ENCODE assay signal across 25 cellular contexts in the genomic region with DNA sequence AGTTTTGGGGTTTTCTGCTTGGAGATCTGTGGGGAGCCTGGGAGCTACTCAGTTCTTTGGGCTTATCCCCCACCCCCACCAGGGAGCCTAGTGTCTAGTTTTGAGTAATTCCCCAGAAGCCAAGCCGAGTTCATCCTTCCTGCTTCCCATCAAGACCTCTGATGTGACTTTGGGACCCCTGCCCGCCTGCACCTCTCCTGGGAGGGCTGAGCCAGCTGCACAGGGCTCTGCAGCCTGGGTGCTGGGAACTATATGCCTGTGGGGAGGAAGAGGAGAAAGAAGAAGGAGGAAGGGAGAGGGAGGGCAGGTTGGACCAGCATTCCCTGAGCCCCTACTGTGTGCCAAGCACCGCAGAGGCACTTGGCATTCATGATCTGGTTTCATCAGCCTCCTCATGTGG.
A peak's percentile ranks its signal among the peaks of the same experiment; 100 is the strongest.
DNase-seq lines count a peak whose midpoint lies in the region; ATAC-seq and TF ChIP-seq lines count a peak whose summit lies in the region.
"Had no signal": no experiment of that assay in that cellular context is flagged by ENCODE, and none has a peak within 500 bp of the region (broad histone marks: within the 10 kb centered on the region; RNA-seq: fewer than 3 reads in every experiment).

No MANE protein-coding gene starts in this region.

- ATAC-seq in left ventricle myocardium superior (no peak), GM21723 (IDR thresholded peaks at IDR 0.05; ENCODE audit: unreplicated experiment) (no peak)
- ATAC-seq: GM12878 had no signal

- no peak overlapping the region for H3K27ac ChIP-seq in sigmoid colon
- H3K27ac ChIP-seq: BLaER1 had no signal

- H3K27me3 ChIP-seq in sigmoid colon, result no peaks in the 10 kb centered on the region
- H3K27me3 ChIP-seq: BE2C, BLaER1 had no signal

- no peak for TF ChIP-seq POLR2A in sigmoid colon (IDR thresholded peaks at IDR 0.05)

- WGBS in sigmoid colon, 2 donors, result 54 to 70% methylated on average over 3 of the region's 3 CpGs

- no peaks in the 10 kb centered on the region for H3K36me3 Mint-ChIP-seq in nephron (ENCODE audit: low read depth)
- H3K36me3 Mint-ChIP-seq: CD14-positive monocyte; CD4-positive, alpha-beta memory T cell; CD4-positive, CD25-positive, alpha-beta regulatory T cell had no signal

- H3K4me3 Mint-ChIP-seq in nephron, result no peak overlapping the region
- H3K4me3 Mint-ChIP-seq: CD14-positive monocyte; CD4-positive, alpha-beta memory T cell; CD4-positive, CD25-positive, alpha-beta regulatory T cell had no signal

- peaks cover 0 to 7% (median 0%) of the 10 kb centered on the region in 4 donors for H3K4me1 ChIP-seq in sigmoid colon
- H3K4me1 ChIP-seq: BLaER1 had no signal

- TF ChIP-seq EP300 in sigmoid colon (IDR thresholded peaks at IDR 0.05), result no peak

- TF ChIP-seq CTCF in nephron (IDR thresholded peaks at IDR 0.05; ENCODE audit: unreplicated experiment in 3 of 3) (no peak), sigmoid colon (IDR thresholded peaks at IDR 0.05) (no peak)

- DNase-seq in cardiac septum (ENCODE audit: low spot score) (peak; percentile 7), left ventricle myocardium superior (no peak), islet precursor cell (peak; percentile 47), sigmoid colon (peak; percentile 25), cerebellum (ENCODE audit: low spot score) (no peak)
- no peak for DNase-seq in stimulated activated naive CD4-positive, alpha-beta T cell treated with Interleukin-2 at 50 U/mL for 16 hours (lab: John Stamatoyannopoulos, UW)
- DNase-seq: 8988T; ACHN; BE2C; C1 segment of cervical spinal cord; CD4-positive, alpha-beta memory T cell; CD4-positive, CD25-positive, alpha-beta regulatory T cell; CD8-positive, alpha-beta memory T cell; COR-L47; DMS 273 treated with DMSO at 0.1 percent for 48 hours; DMS153; DMS53; DND-41; EL; GDM1 had no signal

- peaks cover 31% of the 10 kb centered on the region for H3K4me1 Mint-ChIP-seq in nephron
- H3K4me1 Mint-ChIP-seq: CD14-positive monocyte; CD4-positive, alpha-beta memory T cell; CD4-positive, CD25-positive, alpha-beta regulatory T cell; CD8-positive, alpha-beta memory T cell had no signal

- H3K4me3 ChIP-seq in sigmoid colon, result no peak overlapping the region
- H3K4me3 ChIP-seq: BLaER1, GM12878 had no signal

- H3K36me3 ChIP-seq in sigmoid colon, result no peaks in the 10 kb centered on the region
- H3K36me3 ChIP-seq: BE2C, BLaER1 had no signal

- H3K9me3 ChIP-seq in sigmoid colon, result no peaks in the 10 kb centered on the region
- H3K9me3 ChIP-seq: BE2C, BLaER1 had no signal

- peaks cover 13% of the 10 kb centered on the region for H3K27me3 Mint-ChIP-seq in nephron (ENCODE audit: low read depth)

- H3K9me3 Mint-ChIP-seq in nephron, result no peaks in the 10 kb centered on the region
- H3K9me3 Mint-ChIP-seq: CD14-positive monocyte; CD4-positive, alpha-beta memory T cell; CD8-positive, alpha-beta memory T cell had no signal

- intact Hi-C loops in cardiac septum (cut with DNase I), result no loop called here
- intact Hi-C loops in left ventricle myocardium superior (cut with micrococcal nuclease), result no loop called here
- intact Hi-C loops in sigmoid colon (cut with DNase I), result no loop called here

- H3K27ac Mint-ChIP-seq in nephron, result peak overlapping the region in 2 of 3 experiments; percentile 25 to 35
- H3K27ac Mint-ChIP-seq: CD14-positive monocyte; CD4-positive, alpha-beta memory T cell; CD4-positive, CD25-positive, alpha-beta regulatory T cell; CD8-positive, alpha-beta memory T cell had no signal

Comparison
In these comparisons a context has a peak if more than half of its experiments do, and no peak if none do; other contexts are left out.
1. DNase-seq: peak in cardiac septum (single experiment), islet precursor cell (single experiment) and sigmoid colon (single experiment); none in left ventricle myocardium superior (single experiment), stimulated activated naive CD4-positive, alpha-beta T cell treated with Interleukin-2 at 50 U/mL for 16 hours (single experiment) and cerebellum (single experiment).